In the genomic region with DNA sequence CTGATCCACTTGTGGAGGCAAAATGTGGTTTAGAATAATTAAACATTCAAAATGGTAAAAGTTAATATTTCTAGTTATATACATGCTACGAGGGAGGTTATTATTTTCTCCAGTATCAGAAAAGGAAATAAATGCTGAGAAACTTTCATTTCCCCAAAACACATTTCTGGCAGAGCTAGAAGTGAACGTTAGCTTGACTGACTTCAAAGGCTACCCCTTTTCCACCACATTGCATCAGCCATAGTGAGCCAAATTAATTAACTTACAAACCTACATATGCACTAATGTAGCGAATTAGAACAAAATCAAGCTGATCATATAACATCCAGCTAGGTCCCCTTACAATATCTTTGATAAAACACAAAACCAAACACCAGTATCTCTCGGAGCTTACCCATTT, we compare ENCODE assay signal across 28 cellular contexts. TPM values are rescaled to one million over a fixed set of nuclear protein-coding genes. Genes with fewer than 3 reads are reported as not detected.
"Had no signal": no experiment of that assay in that cellular context is flagged by ENCODE, and none has a peak within 500 bp of the region (broad histone marks: within the 10 kb centered on the region; RNA-seq: fewer than 3 reads in every experiment).

No MANE protein-coding gene starts in this region.

- H3K9ac ChIP-seq: neural progenitor cell had no signal

- H3K9me3 ChIP-seq: ascending aorta, left ventricle myocardium inferior, testis, vagina had no signal

- H3K36me3 ChIP-seq: ascending aorta, brain microvascular endothelial cell, left ventricle myocardium inferior, neural progenitor cell, vagina had no signal

- H3K27me3 ChIP-seq: ascending aorta, brain microvascular endothelial cell, foreskin keratinocyte, neural progenitor cell, testis, vagina had no signal

- H3K4me1 ChIP-seq: foreskin keratinocyte, testis had no signal

- H2AFZ ChIP-seq: neural progenitor cell had no signal

- H3K36me3 Mint-ChIP-seq: activated naive CD4-positive, alpha-beta T cell treated with anti-CD3 and anti-CD28 coated beads, Interleukin-2, amount 50 U/mL, for 72 hours; mesothelial cell of epicardium; naive thymus-derived CD8-positive, alpha-beta T cell; neural progenitor cell; stimulated activated memory B cell treated with anti-CD40 and anti-IgM and Interleukin-4, amounts not matched to agents 10 μg/mL and 1 μg/mL and 100 μg/mL, for 72 hours; type B pancreatic cell; WTC11 had no signal

- ATAC-seq: activated CD4-positive, alpha-beta T cell treated with anti-CD3 and anti-CD28 coated beads for 36 hours; activated naive CD4-positive, alpha-beta T cell treated with anti-CD3 and anti-CD28 coated beads, Interleukin-2, amount 50 U/mL, for 72 hours; activated T-helper 17 cell treated with anti-CD3 and anti-CD28 coated beads, Interleukin-2, amount 50 U/mL, for 72 hours; naive thymus-derived CD8-positive, alpha-beta T cell; sciatic nerve; stimulated activated memory B cell treated with anti-CD40 and anti-IgM and Interleukin-4, amounts not matched to agents 10 μg/mL and 1 μg/mL and 100 μg/mL, for 72 hours; WTC11 had no signal

- H3K4me2 ChIP-seq: neural progenitor cell had no signal

- H3K4me3 ChIP-seq: ascending aorta, left ventricle myocardium inferior, neural progenitor cell, testis, vagina had no signal

- H3K4me3 Mint-ChIP-seq: activated CD4-positive, alpha-beta T cell treated with anti-CD3 and anti-CD28 coated beads for 36 hours; activated T-cell treated with anti-CD3 and anti-CD28 coated beads, Interleukin-2, amount 50 U/mL, for 24 hours; activated T-helper 17 cell treated with anti-CD3 and anti-CD28 coated beads, Interleukin-2, amount 50 U/mL, for 72 hours; dendritic cell treated with granulocyte-macrophage colony-stimulating factor and Interleukin-4, amounts not matched to agents 40 ng/mL and 50 ng/mL, for 4 days; mesothelial cell of epicardium; naive thymus-derived CD8-positive, alpha-beta T cell; neural progenitor cell; stimulated activated memory B cell treated with anti-CD40 and anti-IgM and Interleukin-4, amounts not matched to agents 10 μg/mL and 1 μg/mL and 100 μg/mL, for 72 hours; type B pancreatic cell; WTC11 had no signal

- H3K27me3 Mint-ChIP-seq: activated CD4-positive, alpha-beta T cell treated with anti-CD3 and anti-CD28 coated beads for 36 hours; activated T-cell treated with anti-CD3 and anti-CD28 coated beads, Interleukin-2, amount 50 U/mL, for 24 hours; dendritic cell treated with granulocyte-macrophage colony-stimulating factor and Interleukin-4, amounts not matched to agents 40 ng/mL and 50 ng/mL, for 4 days; naive thymus-derived CD8-positive, alpha-beta T cell; stimulated activated memory B cell treated with anti-CD40 and anti-IgM and Interleukin-4, amounts not matched to agents 10 μg/mL and 1 μg/mL and 100 μg/mL, for 72 hours had no signal

- H3K4me1 Mint-ChIP-seq: activated CD4-positive, alpha-beta T cell treated with anti-CD3 and anti-CD28 coated beads for 36 hours; activated T-helper 17 cell treated with anti-CD3 and anti-CD28 coated beads, Interleukin-2, amount 50 U/mL, for 72 hours; neural progenitor cell; stimulated activated memory B cell treated with anti-CD40 and anti-IgM and Interleukin-4, amounts not matched to agents 10 μg/mL and 1 μg/mL and 100 μg/mL, for 72 hours had no signal

- DNase-seq: activated CD4-positive, alpha-beta T cell treated with anti-CD3 and anti-CD28 coated beads for 36 hours; activated CD4-positive, alpha-beta T cell treated with anti-CD3 and anti-CD28 coated beads, Interleukin-2, amount 50 U/mL, for 4 hours; activated CD8-positive, alpha-beta memory T cell treated with anti-CD3 and anti-CD28 coated beads for 24 hours; activated CD8-positive, alpha-beta memory T cell treated with anti-CD3 and anti-CD28 coated beads, Interleukin-2, amount 50 U/mL, for 4 hours; activated T-cell treated with anti-CD3 and anti-CD28 coated beads, Interleukin-2, amount 50 U/mL, for 24 hours; brain microvascular endothelial cell; caudate nucleus; effector CD4-positive, alpha-beta T cell; left ventricle myocardium inferior; naive thymus-derived CD8-positive, alpha-beta T cell; posterior cingulate gyrus; stimulated activated CD4-positive, alpha-beta T cell treated with anti-CD3 and anti-CD28 coated beads, Interleukin-2, amount 100 ng/mL, for 24 hours; testis had no signal

- H3K27ac Mint-ChIP-seq: activated CD4-positive, alpha-beta T cell treated with anti-CD3 and anti-CD28 coated beads for 36 hours; activated naive CD4-positive, alpha-beta T cell treated with anti-CD3 and anti-CD28 coated beads, Interleukin-2, amount 50 U/mL, for 72 hours; activated T-cell treated with anti-CD3 and anti-CD28 coated beads, Interleukin-2, amount 50 U/mL, for 24 hours; activated T-helper 17 cell treated with anti-CD3 and anti-CD28 coated beads, Interleukin-2, amount 50 U/mL, for 72 hours; dendritic cell treated with granulocyte-macrophage colony-stimulating factor and Interleukin-4, amounts not matched to agents 40 ng/mL and 50 ng/mL, for 4 days; mesothelial cell of epicardium; naive thymus-derived CD8-positive, alpha-beta T cell; neural progenitor cell; stimulated activated memory B cell treated with anti-CD40 and anti-IgM and Interleukin-4, amounts not matched to agents 10 μg/mL and 1 μg/mL and 100 μg/mL, for 72 hours; type B pancreatic cell; WTC11 had no signal

- H3K9me3 Mint-ChIP-seq: activated naive CD4-positive, alpha-beta T cell treated with anti-CD3 and anti-CD28 coated beads, Interleukin-2, amount 50 U/mL, for 72 hours; activated T-cell treated with anti-CD3 and anti-CD28 coated beads, Interleukin-2, amount 50 U/mL, for 24 hours; activated T-helper 17 cell treated with anti-CD3 and anti-CD28 coated beads, Interleukin-2, amount 50 U/mL, for 72 hours; dendritic cell treated with granulocyte-macrophage colony-stimulating factor and Interleukin-4, amounts not matched to agents 40 ng/mL and 50 ng/mL, for 4 days; mesothelial cell of epicardium; naive thymus-derived CD8-positive, alpha-beta T cell; neural progenitor cell; stimulated activated memory B cell treated with anti-CD40 and anti-IgM and Interleukin-4, amounts not matched to agents 10 μg/mL and 1 μg/mL and 100 μg/mL, for 72 hours; type B pancreatic cell; WTC11 had no signal

- H3K27ac ChIP-seq: ascending aorta, brain microvascular endothelial cell, foreskin keratinocyte, left ventricle myocardium inferior, neural progenitor cell, testis, vagina had no signal

RNA-seq across cellular contexts. Expression of a gene that starts 49.3 kb away (rescaled TPM):
- total RNA-seq: activated CD4-positive, alpha-beta T cell treated with anti-CD3 and anti-CD28 coated beads for 36 hours; activated naive CD4-positive, alpha-beta T cell treated with anti-CD3 and anti-CD28 coated beads, Interleukin-2, amount 50 U/mL, for 72 hours; activated T-helper 17 cell treated with anti-CD3 and anti-CD28 coated beads, Interleukin-2, amount 50 U/mL, for 72 hours; fibroblast of lung; foreskin keratinocyte; lung microvascular endothelial cell; naive thymus-derived CD8-positive, alpha-beta T cell; renal cortical epithelial cell; WTC11 had no signal
- polyA plus RNA-seq: foreskin keratinocyte; naive thymus-derived CD8-positive, alpha-beta T cell had no signal
